In genomic region chr21:44455524-44456206, GRCh38 we compare ENCODE assay signal across 1 cellular context.
TF ChIP-seq lines count a peak whose summit lies in the region.

No MANE protein-coding gene starts in this region.

TF ChIP-seq in GM23338, 12 proteins besides CTCF, POLR2A, EP300 and RAD21 (continued from another document):
- TF ChIP-seq, protein P1, sequence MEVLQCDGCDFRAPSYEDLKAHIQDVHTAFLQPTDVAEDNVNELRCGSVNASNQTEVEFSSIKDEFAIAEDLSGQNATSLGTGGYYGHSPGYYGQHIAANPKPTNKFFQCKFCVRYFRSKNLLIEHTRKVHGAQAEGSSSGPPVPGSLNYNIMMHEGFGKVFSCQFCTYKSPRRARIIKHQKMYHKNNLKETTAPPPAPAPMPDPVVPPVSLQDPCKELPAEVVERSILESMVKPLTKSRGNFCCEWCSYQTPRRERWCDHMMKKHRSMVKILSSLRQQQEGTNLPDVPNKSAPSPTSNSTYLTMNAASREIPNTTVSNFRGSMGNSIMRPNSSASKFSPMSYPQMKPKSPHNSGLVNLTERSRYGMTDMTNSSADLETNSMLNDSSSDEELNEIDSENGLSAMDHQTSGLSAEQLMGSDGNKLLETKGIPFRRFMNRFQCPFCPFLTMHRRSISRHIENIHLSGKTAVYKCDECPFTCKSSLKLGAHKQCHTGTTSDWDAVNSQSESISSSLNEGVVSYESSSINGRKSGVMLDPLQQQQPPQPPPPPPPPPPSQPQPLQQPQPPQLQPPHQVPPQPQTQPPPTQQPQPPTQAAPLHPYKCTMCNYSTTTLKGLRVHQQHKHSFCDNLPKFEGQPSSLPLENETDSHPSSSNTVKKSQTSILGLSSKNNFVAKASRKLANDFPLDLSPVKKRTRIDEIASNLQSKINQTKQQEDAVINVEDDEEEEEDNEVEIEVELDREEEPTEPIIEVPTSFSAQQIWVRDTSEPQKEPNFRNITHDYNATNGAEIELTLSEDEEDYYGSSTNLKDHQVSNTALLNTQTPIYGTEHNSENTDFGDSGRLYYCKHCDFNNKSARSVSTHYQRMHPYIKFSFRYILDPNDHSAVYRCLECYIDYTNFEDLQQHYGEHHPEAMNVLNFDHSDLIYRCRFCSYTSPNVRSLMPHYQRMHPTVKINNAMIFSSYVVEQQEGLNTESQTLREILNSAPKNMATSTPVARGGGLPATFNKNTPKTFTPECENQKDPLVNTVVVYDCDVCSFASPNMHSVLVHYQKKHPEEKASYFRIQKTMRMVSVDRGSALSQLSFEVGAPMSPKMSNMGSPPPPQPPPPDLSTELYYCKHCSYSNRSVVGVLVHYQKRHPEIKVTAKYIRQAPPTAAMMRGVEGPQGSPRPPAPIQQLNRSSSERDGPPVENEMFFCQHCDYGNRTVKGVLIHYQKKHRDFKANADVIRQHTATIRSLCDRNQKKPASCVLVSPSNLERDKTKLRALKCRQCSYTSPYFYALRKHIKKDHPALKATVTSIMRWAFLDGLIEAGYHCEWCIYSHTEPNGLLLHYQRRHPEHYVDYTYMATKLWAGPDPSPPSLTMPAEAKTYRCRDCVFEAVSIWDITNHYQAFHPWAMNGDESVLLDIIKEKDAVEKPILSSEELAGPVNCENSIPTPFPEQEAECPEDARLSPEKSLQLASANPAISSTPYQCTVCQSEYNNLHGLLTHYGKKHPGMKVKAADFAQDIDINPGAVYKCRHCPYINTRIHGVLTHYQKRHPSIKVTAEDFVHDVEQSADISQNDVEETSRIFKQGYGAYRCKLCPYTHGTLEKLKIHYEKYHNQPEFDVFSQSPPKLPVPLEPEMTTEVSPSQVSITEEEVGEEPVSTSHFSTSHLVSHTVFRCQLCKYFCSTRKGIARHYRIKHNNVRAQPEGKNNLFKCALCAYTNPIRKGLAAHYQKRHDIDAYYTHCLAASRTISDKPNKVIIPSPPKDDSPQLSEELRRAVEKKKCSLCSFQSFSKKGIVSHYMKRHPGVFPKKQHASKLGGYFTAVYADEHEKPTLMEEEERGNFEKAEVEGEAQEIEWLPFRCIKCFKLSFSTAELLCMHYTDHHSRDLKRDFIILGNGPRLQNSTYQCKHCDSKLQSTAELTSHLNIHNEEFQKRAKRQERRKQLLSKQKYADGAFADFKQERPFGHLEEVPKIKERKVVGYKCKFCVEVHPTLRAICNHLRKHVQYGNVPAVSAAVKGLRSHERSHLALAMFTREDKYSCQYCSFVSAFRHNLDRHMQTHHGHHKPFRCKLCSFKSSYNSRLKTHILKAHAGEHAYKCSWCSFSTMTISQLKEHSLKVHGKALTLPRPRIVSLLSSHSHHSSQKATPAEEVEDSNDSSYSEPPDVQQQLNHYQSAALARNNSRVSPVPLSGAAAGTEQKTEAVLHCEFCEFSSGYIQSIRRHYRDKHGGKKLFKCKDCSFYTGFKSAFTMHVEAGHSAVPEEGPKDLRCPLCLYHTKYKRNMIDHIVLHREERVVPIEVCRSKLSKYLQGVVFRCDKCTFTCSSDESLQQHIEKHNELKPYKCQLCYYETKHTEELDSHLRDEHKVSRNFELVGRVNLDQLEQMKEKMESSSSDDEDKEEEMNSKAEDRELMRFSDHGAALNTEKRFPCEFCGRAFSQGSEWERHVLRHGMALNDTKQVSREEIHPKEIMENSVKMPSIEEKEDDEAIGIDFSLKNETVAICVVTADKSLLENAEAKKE (CRISPR knock-in tag; IDR thresholded peaks at IDR 0.05): no peak
- no peak for TF ChIP-seq ZNF114 (CRISPR knock-in tag; IDR thresholded peaks at IDR 0.05)
